ENCODE assay signal across 26 cellular contexts in genomic region chr15:33161209-33161608, GRCh38.
"Had no signal": no experiment of that assay in that cellular context is flagged by ENCODE, and none has a peak within 500 bp of the region (broad histone marks: within the 10 kb centered on the region; RNA-seq: fewer than 3 reads in every experiment).

No MANE protein-coding gene starts in this region.

- H3K36me3 Mint-ChIP-seq: activated naive CD8-positive, alpha-beta T cell treated with anti-CD3 and anti-CD28 coated beads, Interleukin-2, amount 10 ng/mL, durations not matched to agents 7 days and 5 days had no signal

- H3K4me3 ChIP-seq: body of pancreas, colonic mucosa, ovary, sigmoid colon, tibial nerve, vagina had no signal

- H3K27ac ChIP-seq: body of pancreas, colonic mucosa, ovary, tibial nerve, vagina had no signal

- H3K9me3 Mint-ChIP-seq: activated CD8-positive, alpha-beta T cell treated with anti-CD3 and anti-CD28 coated beads for 36 hours; activated naive CD8-positive, alpha-beta T cell treated with anti-CD3 and anti-CD28 coated beads, Interleukin-2, amount 10 ng/mL, durations not matched to agents 7 days and 5 days; activated T-helper 17 cell treated with anti-CD3 and anti-CD28 coated beads, Interleukin-2, amount 50 U/mL, for 72 hours had no signal

- H3K27me3 ChIP-seq: body of pancreas, colonic mucosa, ovary, sigmoid colon, tibial nerve, vagina had no signal

- H3K4me1 ChIP-seq: body of pancreas, colonic mucosa, tibial nerve, vagina had no signal

- H3K9me3 ChIP-seq: body of pancreas, colonic mucosa, ovary, sigmoid colon, tibial nerve, vagina had no signal

- H3K36me3 ChIP-seq: colonic mucosa, ovary, sigmoid colon, tibial nerve, vagina had no signal

- H3K27ac Mint-ChIP-seq: activated CD8-positive, alpha-beta T cell treated with anti-CD3 and anti-CD28 coated beads for 36 hours; activated naive CD8-positive, alpha-beta T cell treated with anti-CD3 and anti-CD28 coated beads, Interleukin-2, amount 10 ng/mL, durations not matched to agents 7 days and 5 days; activated T-helper 17 cell treated with anti-CD3 and anti-CD28 coated beads, Interleukin-2, amount 50 U/mL, for 72 hours had no signal

- H3K4me3 Mint-ChIP-seq: activated CD8-positive, alpha-beta T cell treated with anti-CD3 and anti-CD28 coated beads for 36 hours; activated naive CD8-positive, alpha-beta T cell treated with anti-CD3 and anti-CD28 coated beads, Interleukin-2, amount 10 ng/mL, durations not matched to agents 7 days and 5 days; activated T-helper 17 cell treated with anti-CD3 and anti-CD28 coated beads, Interleukin-2, amount 50 U/mL, for 72 hours had no signal

- DNase-seq: activated CD4-positive, alpha-beta T cell treated with anti-CD3 and anti-CD28 coated beads for 48 hours; activated CD4-positive, CD25-positive, alpha-beta regulatory T cell; activated CD8-positive, alpha-beta T cell treated with anti-CD3 and anti-CD28 coated beads for 36 hours; activated naive CD4-positive, alpha-beta T cell treated with Interleukin-2 at 50 U/mL for 16 hours; activated naive CD8-positive, alpha-beta T cell treated with anti-CD3 and anti-CD28 coated beads, Interleukin-2, amount 10 ng/mL, durations not matched to agents 7 days and 5 days; activated T-cell treated with anti-CD3 and anti-CD28 coated beads, Interleukin-2, amount 50 U/mL, for 1 hour; amygdala; body of pancreas; caudate nucleus; colonic mucosa; foreskin melanocyte; glutamatergic neuron; kidney; mammary epithelial cell; naive B cell; ovary; sigmoid colon; stimulated activated CD4-positive, alpha-beta T cell treated with anti-CD3 and anti-CD28 coated beads, Interleukin-12 subunit alpha, Interleukin-12 subunit beta, amount 100 ng/mL, for 4 hours; stimulated activated CD4-positive, alpha-beta T cell treated with anti-CD3 and anti-CD28 coated beads, Interleukin-1b, Interleukin-23, amount 100 ng/mL, for 48 hours; stimulated activated CD8-positive, alpha-beta memory T cell treated with anti-CD3 and anti-CD28 coated beads, Interleukin-4, amount 100 ng/mL, for 48 hours; stimulated activated naive CD4-positive, alpha-beta T cell; T-helper 1 cell; T-helper 9 cell had no signal

- H3K27me3 Mint-ChIP-seq: activated naive CD8-positive, alpha-beta T cell treated with anti-CD3 and anti-CD28 coated beads, Interleukin-2, amount 10 ng/mL, durations not matched to agents 7 days and 5 days had no signal
